1 cellular context compared by ENCODE assay signal in the genomic region with DNA sequence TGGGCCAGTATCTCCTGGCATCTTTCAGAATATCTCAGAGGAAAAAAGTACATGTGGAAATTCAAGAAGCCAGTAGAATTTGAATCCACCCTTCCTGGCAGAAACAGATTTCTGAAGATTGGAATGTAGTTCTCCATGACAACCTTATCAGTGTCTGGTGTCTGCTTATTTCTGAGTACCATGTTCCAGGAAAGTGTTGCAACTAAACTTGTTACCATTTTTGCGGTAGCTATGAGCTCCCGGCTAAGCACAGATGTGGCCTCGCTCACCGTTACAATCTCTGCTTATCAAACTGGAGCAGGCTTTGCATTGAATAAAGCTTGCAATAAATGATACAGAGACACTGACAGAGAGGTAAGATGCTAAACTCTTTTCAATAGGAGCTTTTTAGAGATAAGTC.
TF ChIP-seq lines count a peak whose summit lies in the region.

No MANE protein-coding gene starts in this region.

TF ChIP-seq in K562, 482 proteins besides CTCF, POLR2A, EP300 and RAD21 (continued from another document):
- TF ChIP-seq, protein P1, sequence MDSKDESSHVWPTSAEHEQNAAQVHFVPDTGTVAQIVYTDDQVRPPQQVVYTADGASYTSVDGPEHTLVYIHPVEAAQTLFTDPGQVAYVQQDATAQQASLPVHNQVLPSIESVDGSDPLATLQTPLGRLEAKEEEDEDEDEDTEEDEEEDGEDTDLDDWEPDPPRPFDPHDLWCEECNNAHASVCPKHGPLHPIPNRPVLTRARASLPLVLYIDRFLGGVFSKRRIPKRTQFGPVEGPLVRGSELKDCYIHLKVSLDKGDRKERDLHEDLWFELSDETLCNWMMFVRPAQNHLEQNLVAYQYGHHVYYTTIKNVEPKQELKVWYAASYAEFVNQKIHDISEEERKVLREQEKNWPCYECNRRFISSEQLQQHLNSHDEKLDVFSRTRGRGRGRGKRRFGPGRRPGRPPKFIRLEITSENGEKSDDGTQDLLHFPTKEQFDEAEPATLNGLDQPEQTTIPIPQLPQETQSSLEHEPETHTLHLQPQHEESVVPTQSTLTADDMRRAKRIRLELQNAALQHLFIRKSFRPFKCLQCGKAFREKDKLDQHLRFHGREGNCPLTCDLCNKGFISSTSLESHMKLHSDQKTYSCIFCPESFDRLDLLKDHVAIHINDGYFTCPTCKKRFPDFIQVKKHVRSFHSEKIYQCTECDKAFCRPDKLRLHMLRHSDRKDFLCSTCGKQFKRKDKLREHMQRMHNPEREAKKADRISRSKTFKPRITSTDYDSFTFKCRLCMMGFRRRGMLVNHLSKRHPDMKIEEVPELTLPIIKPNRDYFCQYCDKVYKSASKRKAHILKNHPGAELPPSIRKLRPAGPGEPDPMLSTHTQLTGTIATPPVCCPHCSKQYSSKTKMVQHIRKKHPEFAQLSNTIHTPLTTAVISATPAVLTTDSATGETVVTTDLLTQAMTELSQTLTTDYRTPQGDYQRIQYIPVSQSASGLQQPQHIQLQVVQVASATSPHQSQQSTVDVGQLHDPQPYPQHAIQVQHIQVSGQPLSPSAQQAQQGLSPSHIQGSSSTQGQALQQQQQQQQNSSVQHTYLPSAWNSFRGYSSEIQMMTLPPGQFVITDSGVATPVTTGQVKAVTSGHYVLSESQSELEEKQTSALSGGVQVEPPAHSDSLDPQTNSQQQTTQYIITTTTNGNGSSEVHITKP (IDR thresholded peaks at IDR 0.05; ENCODE audit: partially characterized antibody), result no peak
- peak; percentile 31 to 59; a peak in 1 of 4 replicates for TF ChIP-seq FOXK2 (conservative IDR thresholded peaks at IDR 0.05 in 1 of 2, IDR thresholded peaks at IDR 0.05 in 1 of 2; ENCODE audit: low read depth in 2 of 2)
- TF ChIP-seq SNRNP70 (optimal IDR thresholded peaks at IDR 0.05; ENCODE audit: low read depth, low read length), result no peak
- TF ChIP-seq KHSRP (IDR thresholded peaks at IDR 0.05), result no peak; the same call in 1 of the 2 replicates
- no peak for TF ChIP-seq NFE2 (IDR thresholded peaks at IDR 0.05; ENCODE audit: low read depth)
- TF ChIP-seq HNRNPUL1 (IDR thresholded peaks at IDR 0.05; ENCODE audit: low read length), result no peak
- TF ChIP-seq, protein P2, sequence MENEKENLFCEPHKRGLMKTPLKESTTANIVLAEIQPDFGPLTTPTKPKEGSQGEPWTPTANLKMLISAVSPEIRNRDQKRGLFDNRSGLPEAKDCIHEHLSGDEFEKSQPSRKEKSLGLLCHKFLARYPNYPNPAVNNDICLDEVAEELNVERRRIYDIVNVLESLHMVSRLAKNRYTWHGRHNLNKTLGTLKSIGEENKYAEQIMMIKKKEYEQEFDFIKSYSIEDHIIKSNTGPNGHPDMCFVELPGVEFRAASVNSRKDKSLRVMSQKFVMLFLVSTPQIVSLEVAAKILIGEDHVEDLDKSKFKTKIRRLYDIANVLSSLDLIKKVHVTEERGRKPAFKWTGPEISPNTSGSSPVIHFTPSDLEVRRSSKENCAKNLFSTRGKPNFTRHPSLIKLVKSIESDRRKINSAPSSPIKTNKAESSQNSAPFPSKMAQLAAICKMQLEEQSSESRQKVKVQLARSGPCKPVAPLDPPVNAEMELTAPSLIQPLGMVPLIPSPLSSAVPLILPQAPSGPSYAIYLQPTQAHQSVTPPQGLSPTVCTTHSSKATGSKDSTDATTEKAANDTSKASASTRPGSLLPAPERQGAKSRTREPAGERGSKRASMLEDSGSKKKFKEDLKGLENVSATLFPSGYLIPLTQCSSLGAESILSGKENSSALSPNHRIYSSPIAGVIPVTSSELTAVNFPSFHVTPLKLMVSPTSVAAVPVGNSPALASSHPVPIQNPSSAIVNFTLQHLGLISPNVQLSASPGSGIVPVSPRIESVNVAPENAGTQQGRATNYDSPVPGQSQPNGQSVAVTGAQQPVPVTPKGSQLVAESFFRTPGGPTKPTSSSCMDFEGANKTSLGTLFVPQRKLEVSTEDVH (IDR thresholded peaks at IDR 0.05; ENCODE audit: low read depth, partially characterized antibody), result no peak
- TF ChIP-seq, protein P3, sequence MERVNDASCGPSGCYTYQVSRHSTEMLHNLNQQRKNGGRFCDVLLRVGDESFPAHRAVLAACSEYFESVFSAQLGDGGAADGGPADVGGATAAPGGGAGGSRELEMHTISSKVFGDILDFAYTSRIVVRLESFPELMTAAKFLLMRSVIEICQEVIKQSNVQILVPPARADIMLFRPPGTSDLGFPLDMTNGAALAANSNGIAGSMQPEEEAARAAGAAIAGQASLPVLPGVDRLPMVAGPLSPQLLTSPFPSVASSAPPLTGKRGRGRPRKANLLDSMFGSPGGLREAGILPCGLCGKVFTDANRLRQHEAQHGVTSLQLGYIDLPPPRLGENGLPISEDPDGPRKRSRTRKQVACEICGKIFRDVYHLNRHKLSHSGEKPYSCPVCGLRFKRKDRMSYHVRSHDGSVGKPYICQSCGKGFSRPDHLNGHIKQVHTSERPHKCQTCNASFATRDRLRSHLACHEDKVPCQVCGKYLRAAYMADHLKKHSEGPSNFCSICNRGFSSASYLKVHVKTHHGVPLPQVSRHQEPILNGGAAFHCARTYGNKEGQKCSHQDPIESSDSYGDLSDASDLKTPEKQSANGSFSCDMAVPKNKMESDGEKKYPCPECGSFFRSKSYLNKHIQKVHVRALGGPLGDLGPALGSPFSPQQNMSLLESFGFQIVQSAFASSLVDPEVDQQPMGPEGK (CRISPR knock-in tag; IDR thresholded peaks at IDR 0.05; ENCODE audit: borderline replicate concordance), result no peak
- TF ChIP-seq, protein P4, sequence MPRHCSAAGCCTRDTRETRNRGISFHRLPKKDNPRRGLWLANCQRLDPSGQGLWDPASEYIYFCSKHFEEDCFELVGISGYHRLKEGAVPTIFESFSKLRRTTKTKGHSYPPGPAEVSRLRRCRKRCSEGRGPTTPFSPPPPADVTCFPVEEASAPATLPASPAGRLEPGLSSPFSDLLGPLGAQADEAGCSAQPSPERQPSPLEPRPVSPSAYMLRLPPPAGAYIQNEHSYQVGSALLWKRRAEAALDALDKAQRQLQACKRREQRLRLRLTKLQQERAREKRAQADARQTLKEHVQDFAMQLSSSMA (CRISPR knock-in tag; IDR thresholded peaks at IDR 0.05), result no peak
- no peak for TF ChIP-seq ZNF174 (CRISPR knock-in tag; IDR thresholded peaks at IDR 0.05)
- TF ChIP-seq ZNF444 (CRISPR knock-in tag; IDR thresholded peaks at IDR 0.05), result no peak
- no peak for TF ChIP-seq KAT2B (IDR thresholded peaks at IDR 0.05; ENCODE audit: low read depth, low read length)
- peak; percentile 90 for TF ChIP-seq CTBP1 (IDR thresholded peaks at IDR 0.05; ENCODE audit: borderline replicate concordance)
- TF ChIP-seq ZNF717 (CRISPR knock-in tag; IDR thresholded peaks at IDR 0.05), result no peak
